ENCODE assay signal across 27 cellular contexts in the genomic region with DNA sequence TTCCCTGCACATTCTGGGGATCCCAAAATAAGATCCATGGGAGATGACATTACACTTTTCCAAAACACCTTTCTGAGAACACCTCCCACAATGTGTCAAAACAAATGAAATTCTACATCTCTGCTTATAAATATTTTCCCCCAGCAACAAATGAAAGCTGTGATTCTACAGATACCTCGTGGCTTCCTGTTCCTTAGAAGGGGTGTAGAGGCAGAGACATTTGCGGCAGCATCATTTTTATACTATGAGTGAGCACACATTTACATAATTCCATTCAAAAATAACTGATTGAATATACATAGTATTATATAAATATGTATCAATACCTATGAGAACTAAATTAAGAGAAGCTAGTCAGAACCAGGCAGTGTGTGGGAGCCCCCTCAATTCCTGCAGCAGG.
"Had no signal": no experiment of that assay in that cellular context is flagged by ENCODE, and none has a peak within 500 bp of the region (broad histone marks: within the 10 kb centered on the region; RNA-seq: fewer than 3 reads in every experiment).

No MANE protein-coding gene starts in this region.

- H3K27me3 ChIP-seq: SJCRH30 had no signal

- H3K27me3 Mint-ChIP-seq: brain, IgD-negative memory B cell had no signal

- H3K27ac Mint-ChIP-seq: activated T-helper 1 cell treated with anti-CD3 and anti-CD28 coated beads, Interleukin-12 subunit alpha, Interleukin-12 subunit beta, Interleukin-2, Interleukin-4 antibody, amounts not matched to agents 30 ng/mL and 10 ng/mL and 1 ng/mL, durations not matched to agents 14 hours and 24 hours and 36 hours had no signal

- H3K4me1 ChIP-seq: SJCRH30 had no signal

- H3K27ac ChIP-seq: SJCRH30, SK-N-MC, WERI-Rb-1 had no signal

- FAIRE-seq: bronchial epithelial cell had no signal

- H3K36me3 Mint-ChIP-seq: brain, IgD-negative memory B cell had no signal

- H3K4me3 Mint-ChIP-seq: activated T-helper 1 cell treated with anti-CD3 and anti-CD28 coated beads, Interleukin-12 subunit alpha, Interleukin-12 subunit beta, Interleukin-2, Interleukin-4 antibody, amounts not matched to agents 30 ng/mL and 10 ng/mL and 1 ng/mL, durations not matched to agents 14 hours and 24 hours and 36 hours; brain; IgD-negative memory B cell had no signal

- H3K36me3 ChIP-seq: SJCRH30, WERI-Rb-1 had no signal

- H3K4me3 ChIP-seq: SJCRH30, SK-N-MC had no signal

- DNase-seq: activated CD4-positive, alpha-beta T cell treated with anti-CD3 and anti-CD28 coated beads for 1 hour; activated CD4-positive, CD25-positive, alpha-beta regulatory T cell; activated CD8-positive, alpha-beta memory T cell treated with anti-CD3 and anti-CD28 coated beads, Interleukin-2, amount 50 U/mL, for 4 hours; activated effector memory CD4-positive, alpha-beta T cell treated with Interleukin-2 at 50 U/mL for 16 hours; activated naive CD4-positive, alpha-beta T cell treated with anti-CD3 and anti-CD28 coated beads, Interleukin-2, amount 50 U/mL, for 16 hours; anterior cingulate cortex; cerebellar nuclear complex; Karpas-422; KBM-7; NCI-H1048; NCI-H1105 treated with DMSO at 0.1 percent for 48 hours; NCI-H1436; NCI-H1694; NCI-H1930; NCI-H2081 treated with DMSO at 0.1 percent for 48 hours; NCI-H226; NCI-H446 treated with DMSO at 0.1 percent for 48 hours; SHP77; SJCRH30; T1000; WERI-Rb-1 had no signal

- H3K9me3 ChIP-seq: SJCRH30 had no signal

- ATAC-seq: Panc1 had no signal
